ENCODE assay signal across 8 cellular contexts in the genomic region with DNA sequence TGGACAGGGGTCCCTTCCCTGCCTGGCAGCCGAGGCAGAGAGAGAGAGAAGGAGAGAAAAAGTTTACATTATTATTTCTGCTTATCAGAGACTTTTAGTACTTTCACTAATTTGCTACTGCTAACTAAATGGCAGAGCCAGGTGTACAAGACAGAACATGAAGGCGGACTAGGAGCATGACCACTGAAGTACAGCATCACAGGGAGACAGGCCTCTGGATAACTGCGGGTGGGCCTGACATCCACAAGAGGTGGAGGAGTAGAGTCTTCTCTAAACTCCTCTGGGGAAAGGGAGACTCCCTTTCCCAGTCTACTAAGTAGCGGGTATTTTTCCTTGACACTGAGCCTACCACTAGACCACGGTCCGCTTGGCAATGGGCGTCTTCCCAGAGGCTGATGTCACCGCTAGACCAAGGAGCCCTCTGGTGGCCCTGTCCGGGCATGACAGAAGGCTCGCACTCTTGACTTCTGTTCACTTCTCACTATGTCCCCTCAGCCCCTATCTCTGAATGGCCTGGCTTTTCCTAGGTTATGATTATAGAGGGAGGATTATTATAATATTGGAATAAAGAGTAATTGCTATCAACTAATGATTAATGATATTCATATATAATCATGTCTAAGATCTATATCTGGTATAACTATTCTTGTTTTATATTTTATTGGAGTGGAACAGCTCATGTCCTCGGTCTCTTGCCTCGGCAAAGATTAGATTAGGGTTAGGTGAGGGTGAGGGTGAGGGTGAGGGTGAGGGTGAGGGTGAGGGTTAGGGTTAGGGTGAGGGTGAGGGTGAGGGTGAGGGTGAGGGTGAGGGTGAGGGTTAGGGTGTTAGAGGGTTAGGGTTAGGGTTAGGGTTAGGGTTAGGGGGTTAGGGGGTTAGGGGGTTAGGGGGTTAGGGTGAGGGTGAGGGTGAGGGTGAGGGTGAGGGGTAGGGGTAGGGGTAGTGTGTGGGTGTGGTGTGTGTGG. TPM values are rescaled to one million over a fixed set of nuclear protein-coding genes. Genes with fewer than 3 reads are reported as not detected.
DNase-seq lines count a peak whose midpoint lies in the region; TF ChIP-seq lines count a peak whose summit lies in the region.
"Not testable (repeated sequence)": the region's sequence is repeated elsewhere in the genome, so short reads cannot be mapped to it uniquely, and the experiment has no call there.

No MANE protein-coding gene starts in this region.

- CTCF ChIA-PET in activated CD4-positive, alpha-beta T cell treated with anti-CD3 and anti-CD28 coated beads, Interleukin-2, amount 10 ng/mL, durations not matched to agents 7 days and 5 days (lab: Charles Lee), result not testable (repeated sequence)

- POLR2A ChIA-PET in activated CD4-positive, alpha-beta T cell treated with anti-CD3 and anti-CD28 coated beads, Interleukin-2, amount 10 ng/mL, durations not matched to agents 7 days and 5 days (lab: Charles Lee), result not testable (repeated sequence)

- not testable (repeated sequence) for H3K27me3 ChIP-seq in uterus

- not testable (repeated sequence) for H3K9me3 ChIP-seq in uterus

- H3K27me3 Mint-ChIP-seq in activated CD4-positive, alpha-beta T cell treated with anti-CD3 and anti-CD28 coated beads, Interleukin-2, amount 10 ng/mL, durations not matched to agents 7 days and 5 days, result not testable (repeated sequence)

- not testable (repeated sequence) for H3K4me1 Mint-ChIP-seq in activated CD4-positive, alpha-beta T cell treated with anti-CD3 and anti-CD28 coated beads, Interleukin-2, amount 10 ng/mL, durations not matched to agents 7 days and 5 days

- H3K27ac ChIP-seq in uterus, result not testable (repeated sequence)

- H3K4me3 Mint-ChIP-seq in activated CD4-positive, alpha-beta T cell treated with anti-CD3 and anti-CD28 coated beads, Interleukin-2, amount 10 ng/mL, durations not matched to agents 7 days and 5 days, result not testable (repeated sequence)

- not testable (repeated sequence) for H3K36me3 ChIP-seq in uterus

- not testable (repeated sequence) for H3K27ac Mint-ChIP-seq in activated CD4-positive, alpha-beta T cell treated with anti-CD3 and anti-CD28 coated beads, Interleukin-2, amount 10 ng/mL, durations not matched to agents 7 days and 5 days

- TF ChIP-seq CTCF in astrocyte of the spinal cord (IDR thresholded peaks at IDR 0.05; ENCODE audit: low read depth, low read length) (peak; percentile 86), uterus (IDR thresholded peaks at IDR 0.05) (peak; percentile 71 to 84 (median 79))

- not testable (repeated sequence) for H3K9me3 Mint-ChIP-seq in activated CD4-positive, alpha-beta T cell treated with anti-CD3 and anti-CD28 coated beads, Interleukin-2, amount 10 ng/mL, durations not matched to agents 7 days and 5 days

- in situ Hi-C loops in astrocyte of the spinal cord (cut with HindIII; ENCODE audit: low sequenced_read_pairs), result not testable (repeated sequence)

- intact Hi-C loops in uterus (cut with DNase I; ENCODE audit: low total_unique reads), result not testable (repeated sequence)

- TF ChIP-seq POLR2A in uterus (IDR thresholded peaks at IDR 0.05), result not testable (repeated sequence)

- H3K36me3 Mint-ChIP-seq in activated CD4-positive, alpha-beta T cell treated with anti-CD3 and anti-CD28 coated beads, Interleukin-2, amount 10 ng/mL, durations not matched to agents 7 days and 5 days (ENCODE audit: low read depth), result not testable (repeated sequence)

- DNase-seq in GM03348 (ENCODE audit: low spot score) (peak; percentile 43), M059J (ENCODE audit: low read depth) (peak; percentile 62), astrocyte of the spinal cord (ENCODE audit: low read depth, low spot score) (peak; percentile 64), foreskin melanocyte (peak; percentile 50), middle frontal gyrus (ENCODE audit: extremely low spot score, low spot score) (peak; percentile 48), uterus (peak; percentile 73 to 79)
- DNase-seq in activated CD4-positive, alpha-beta T cell treated with anti-CD3 and anti-CD28 coated beads, Interleukin-2, amount 10 ng/mL, durations not matched to agents 7 days and 5 days, result peak; percentile 48
- peak; percentile 77 for DNase-seq in stimulated activated CD4-positive, alpha-beta T cell treated with anti-CD3 and anti-CD28 coated beads, Interleukin-15, amount 100 ng/mL, for 24 hours

- H3K4me1 ChIP-seq in uterus, result not testable (repeated sequence)

- not testable (repeated sequence) for H3K4me3 ChIP-seq in astrocyte of the spinal cord (ENCODE audit: low read depth, low read length); uterus

RNA-seq across cellular contexts. Expression of a gene that starts 10.5 kb away (rescaled TPM):
- 0.57 and 1.3 TPM in 2 replicates for total RNA-seq in M059J (2014; rRNA removed; shearing (Covaris generic))
- total RNA-seq in activated CD4-positive, alpha-beta T cell treated with anti-CD3 and anti-CD28 coated beads, Interleukin-2, amount 10 ng/mL, durations not matched to agents 7 days and 5 days, result under 1 TPM; 0.15 to 0.22 TPM
- 10 to 100 TPM in 3 of 4 donors, 1 to 10 TPM in 1; 4.6 to 15.9 (median 11.9) TPM for total RNA-seq in uterus
